ENCODE assay signal across 16 cellular contexts in the genomic region with DNA sequence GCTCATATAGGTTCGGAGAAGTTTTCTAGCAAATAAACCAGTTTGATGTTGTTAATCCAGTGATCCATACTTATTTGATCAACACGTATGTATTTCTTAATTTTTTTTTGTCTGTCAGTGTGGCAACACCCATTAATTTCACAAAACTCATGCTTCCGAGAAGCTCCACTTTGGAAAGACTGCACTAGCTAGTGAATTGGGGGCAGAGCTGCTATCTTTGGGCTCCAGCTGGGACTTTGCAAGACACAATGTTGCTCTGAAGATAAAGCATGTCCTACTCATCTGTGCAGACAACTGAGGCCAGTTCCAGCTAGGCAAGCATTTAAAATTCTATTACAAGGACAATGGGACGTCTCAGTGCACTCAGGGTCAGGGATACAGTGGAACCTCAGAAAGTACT.
DNase-seq lines count a peak whose midpoint lies in the region; ATAC-seq and TF ChIP-seq lines count a peak whose summit lies in the region.
"Had no signal": no experiment of that assay in that cellular context is flagged by ENCODE, and none has a peak within 500 bp of the region (broad histone marks: within the 10 kb centered on the region; RNA-seq: fewer than 3 reads in every experiment).

No MANE protein-coding gene starts in this region.

- no peak overlapping the region for H4K8ac ChIP-seq in mesendoderm (ENCODE audit: low read depth, low read length)

- no peak for TF ChIP-seq POLR2A in erythroblast (IDR thresholded peaks at IDR 0.05; ENCODE audit: low read length)
- no peak for TF ChIP-seq POLR2A in testis (IDR thresholded peaks at IDR 0.05)

- intact Hi-C loops in testis (cut with DNase I; ENCODE audit: low total_unique reads): no loop called here

- H3K27me3 ChIP-seq in mesendoderm (ENCODE audit: insufficient read depth, low read length, poor library complexity) (no peaks in the 10 kb centered on the region), testis (no peaks in the 10 kb centered on the region)
- H3K27me3 ChIP-seq: BLaER1 treated with 17β-estradiol and CSF1 and Interleukin-3, amounts not matched to agents 10 nM and 100 nM had no signal

- no peak overlapping the region for H4K5ac ChIP-seq in mesendoderm (ENCODE audit: low read length)

- ATAC-seq in GM18909 (IDR thresholded peaks at IDR 0.05; ENCODE audit: poor library complexity, unreplicated experiment) (no peak), HG02623 (IDR thresholded peaks at IDR 0.05; ENCODE audit: unreplicated experiment) (no peak)
- ATAC-seq: A549; CD8-positive, alpha-beta T cell had no signal

- H2BK120ac ChIP-seq in mesendoderm (ENCODE audit: low read depth, low read length): no peak overlapping the region

- no peaks in the 10 kb centered on the region for H3K9me3 ChIP-seq in testis
- H3K9me3 ChIP-seq: A549; BLaER1 treated with 17β-estradiol and CSF1 and Interleukin-3, amounts not matched to agents 10 nM and 100 nM had no signal

- H3K4ac ChIP-seq in mesendoderm (ENCODE audit: low read depth, low read length): no peak overlapping the region

- no peak overlapping the region for H2BK15ac ChIP-seq in mesendoderm (replicated peaks; ENCODE audit: low read depth)

- H3K79me2 ChIP-seq in mesendoderm (ENCODE audit: control insufficient read depth, insufficient read depth, low read length): no peaks in the 10 kb centered on the region

- H3K36me3 ChIP-seq in mesendoderm (ENCODE audit: control insufficient read depth, insufficient read depth, low read length) (no peaks in the 10 kb centered on the region), testis (ENCODE audit: low read depth, missing control alignments) (no peaks in the 10 kb centered on the region)
- H3K36me3 ChIP-seq: BLaER1 treated with 17β-estradiol and CSF1 and Interleukin-3, amounts not matched to agents 10 nM and 100 nM had no signal

- H3K4me3 ChIP-seq in mesendoderm (ENCODE audit: low read length): no peak overlapping the region
- no peak overlapping the region for H3K4me3 ChIP-seq in testis
- H3K4me3 ChIP-seq: A549; BLaER1 treated with 17β-estradiol and CSF1 and Interleukin-3, amounts not matched to agents 10 nM and 100 nM had no signal

- no peak overlapping the region for H3K18ac ChIP-seq in mesendoderm (ENCODE audit: low read length)

- H3K9ac ChIP-seq in mesendoderm (ENCODE audit: low read length): no peak overlapping the region
- H3K9ac ChIP-seq: BLaER1 treated with 17β-estradiol and CSF1 and Interleukin-3, amounts not matched to agents 10 nM and 100 nM had no signal

- no peak for TF ChIP-seq CTCF in testis (IDR thresholded peaks at IDR 0.05)

- H3K4me2 ChIP-seq in mesendoderm (ENCODE audit: low read length): no peak overlapping the region
- H3K4me2 ChIP-seq: A549; BLaER1 treated with 17β-estradiol and CSF1 and Interleukin-3, amounts not matched to agents 10 nM and 100 nM had no signal

- H3K27ac ChIP-seq in mesendoderm (ENCODE audit: low read depth, low read length): no peak overlapping the region
- peak overlapping the region in 1 of 2 donors; percentile 16 for H3K27ac ChIP-seq in testis
- H3K27ac ChIP-seq: 22Rv1; A549; BLaER1 treated with 17β-estradiol and CSF1 and Interleukin-3, amounts not matched to agents 10 nM and 100 nM; C4-2B had no signal

- no peak overlapping the region for H3K23ac ChIP-seq in mesendoderm (ENCODE audit: low read length)

- H3K56ac ChIP-seq in mesendoderm (ENCODE audit: low read length): no peak overlapping the region

- no CpG with 5 or more reads among the region's 4 CpGs for WGBS in mesendoderm (ENCODE audit: extremely low coverage, insufficient coverage, low lambda C conversion rate)
- 58 to 62% methylated on average over 4 of the region's 4 CpGs for WGBS in testis, 2 donors

- peaks cover 3% of the 10 kb centered on the region for H3K4me1 ChIP-seq in mesendoderm (ENCODE audit: control insufficient read depth, low read depth, low read length)
- H3K4me1 ChIP-seq in testis: peaks cover 12% of the 10 kb centered on the region
- H3K4me1 ChIP-seq: A549 had no signal

- H3K79me1 ChIP-seq in mesendoderm (ENCODE audit: low read length): no peaks in the 10 kb centered on the region

- H2BK5ac ChIP-seq in mesendoderm (ENCODE audit: low read length): no peak overlapping the region

- DNase-seq in OCI-M1 (lab: John Stamatoyannopoulos, UW) (peak; percentile 3), erythroblast (lab: John Stamatoyannopoulos, UW) (peak; percentile 53 to 61), mesendoderm (peak; percentile 33), testis (peak; percentile 81), COR-L47 (lab: John Stamatoyannopoulos, UW) (no peak)
- DNase-seq: AML-193; CD4-positive, alpha-beta T cell; CD8-positive, alpha-beta T cell; DMS79 treated with DMSO at 0.1 percent for 48 hours; GF-D8 had no signal

- H2AK5ac ChIP-seq in mesendoderm (ENCODE audit: low read length): no peak overlapping the region
